Comparison of ENCODE assay signal across 17 cellular contexts in the genomic region with DNA sequence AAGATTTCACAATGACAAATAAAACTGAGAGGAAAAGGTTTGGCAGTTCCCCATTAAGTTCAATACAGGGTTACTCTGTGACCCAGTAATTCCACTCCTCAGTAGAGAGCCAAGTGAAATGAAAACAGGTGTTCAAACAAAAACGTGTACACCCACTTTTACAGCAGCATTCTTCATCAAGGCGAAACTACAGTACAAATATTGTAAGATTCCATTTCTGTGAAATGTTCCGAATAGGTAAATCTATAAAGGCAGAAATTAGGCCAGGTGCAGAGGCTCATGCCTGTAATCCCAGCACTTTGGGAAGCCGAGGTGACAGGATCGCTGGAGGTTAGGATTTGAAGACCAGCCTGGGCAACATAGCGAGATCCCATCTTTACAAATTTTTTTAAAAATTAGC. TPM values are rescaled to one million over a fixed set of nuclear protein-coding genes. Genes with fewer than 3 reads are reported as not detected.
A peak's percentile ranks its signal among the peaks of the same experiment; 100 is the strongest.
DNase-seq lines count a peak whose midpoint lies in the region; ATAC-seq and TF ChIP-seq lines count a peak whose summit lies in the region.
"Had no signal": no experiment of that assay in that cellular context is flagged by ENCODE, and none has a peak within 500 bp of the region (broad histone marks: within the 10 kb centered on the region; RNA-seq: fewer than 3 reads in every experiment).

No MANE protein-coding gene starts in this region.

- 66% methylated on average over 6 of the region's 6 CpGs for WGBS in hepatocyte (ENCODE audit: low lambda C conversion rate, missing lambda C conversion rate)
- WGBS in transverse colon (ENCODE audit: low coverage in 1 of 2), 2 donors, result 33 to 57% methylated on average over 3 to 6 of the region's 6 CpGs
- WGBS in spleen, 5 donors, result 83 to 88% (median 85%) methylated on average over 6 of the region's 6 CpGs

- no peaks in the 10 kb centered on the region for H4K20me1 ChIP-seq in hepatocyte (ENCODE audit: insufficient read depth, poor library complexity, severe bottlenecking)

- no peaks in the 10 kb centered on the region for H3K9me2 ChIP-seq in hepatocyte (replicated peaks; ENCODE audit: insufficient read depth)

- ATAC-seq in HG03139 (IDR thresholded peaks at IDR 0.05; ENCODE audit: unreplicated experiment), result no peak

- peak; percentile 23 for DNase-seq in NCI-H2107 treated with DMSO at 0.1 percent for 48 hours (lab: John Stamatoyannopoulos, UW; ENCODE audit: unreplicated experiment)
- no peak for DNase-seq in NCI-H2107 (lab: John Stamatoyannopoulos, UW)
- peak; percentile 28 for DNase-seq in NCI-H345 treated with DMSO at 0.1 percent for 48 hours (lab: John Stamatoyannopoulos, UW; ENCODE audit: unreplicated experiment)
- DNase-seq in hepatocyte (ENCODE audit: low spot score), result no peak
- no peak for DNase-seq in transverse colon
- DNase-seq in spleen, result no peak
- DNase-seq in central memory CD4-positive, alpha-beta T cell, result no peak
- DNase-seq: ACHN; activated naive CD4-positive, alpha-beta T cell treated with anti-CD3 and anti-CD28 coated beads, Interleukin-2, amount 10 ng/mL, durations not matched to agents 7 days and 5 days; GM23248; MV-4-11; NCI-H82; stimulated activated CD4-positive, alpha-beta T cell treated with anti-CD3 and anti-CD28 coated beads, Interleukin-12 subunit alpha, Interleukin-12 subunit beta, amount 100 ng/mL, for 4 hours; testis had no signal

- H2AFZ ChIP-seq in hepatocyte, result no peak overlapping the region
- H2AFZ ChIP-seq: GM23248 had no signal

- H3K9me3 ChIP-seq in hepatocyte (ENCODE audit: low read depth) (no peaks in the 10 kb centered on the region), transverse colon (no peaks in the 10 kb centered on the region), spleen (no peaks in the 10 kb centered on the region)
- H3K9me3 ChIP-seq: testis had no signal

- no peak for TF ChIP-seq EP300 in transverse colon (IDR thresholded peaks at IDR 0.05; ENCODE audit: low read depth)

- TF ChIP-seq CTCF in hepatocyte (IDR thresholded peaks at IDR 0.05; ENCODE audit: poor library complexity), result no peak
- TF ChIP-seq CTCF in transverse colon (IDR thresholded peaks at IDR 0.05), result no peak
- TF ChIP-seq CTCF in spleen (IDR thresholded peaks at IDR 0.05 in 8 of 11, conservative IDR thresholded peaks at IDR 0.05 in 3 of 11), result no peak

- in situ Hi-C loops in transverse colon (cut with MboI; ENCODE audit: low pct_ligation_motif_present in 1 of 4, low pct_unique_long_range_greater_than_20kb in 1 of 4, low sequenced_read_pairs in 3 of 4), result no loop called here

- H3K27me3 ChIP-seq in hepatocyte (no peaks in the 10 kb centered on the region), transverse colon (no peaks in the 10 kb centered on the region), spleen (replicated peaks in 1 of 7) (peaks cover 0 to 4% (median 0%) of the 10 kb centered on the region in 7 donors)
- H3K27me3 ChIP-seq: testis had no signal

- H3K27ac ChIP-seq in hepatocyte (peak overlapping the region; percentile 94), transverse colon (peak overlapping the region; percentile 60 to 87 (median 82)), spleen (peak overlapping the region in 2 of 8 donors; percentile 1 to 11)
- H3K27ac ChIP-seq: GM23248, testis had no signal

- no peak overlapping the region for H3K4me2 ChIP-seq in hepatocyte

- intact Hi-C loops in transverse colon (cut with DNase I; ENCODE audit: low total_unique reads), result no loop called here
- intact Hi-C loops in spleen (cut with DNase I; ENCODE audit: low total_unique reads), result no loop called here

- H3K4me3 ChIP-seq in hepatocyte (no peak overlapping the region), transverse colon (no peak overlapping the region), spleen (no peak overlapping the region)
- H3K4me3 ChIP-seq: GM23248, testis had no signal

- H3K4me1 ChIP-seq in hepatocyte (ENCODE audit: insufficient read depth), result peaks cover 29% of the 10 kb centered on the region
- peaks cover 32 to 75% (median 49%) of the 10 kb centered on the region in 4 donors for H3K4me1 ChIP-seq in transverse colon
- H3K4me1 ChIP-seq in spleen, result peaks cover 22 to 77% (median 43%) of the 10 kb centered on the region in 6 donors

- H3K36me3 ChIP-seq in hepatocyte (replicated peaks; ENCODE audit: insufficient read depth, low read depth) (no peaks in the 10 kb centered on the region), transverse colon (no peaks in the 10 kb centered on the region), spleen (no peaks in the 10 kb centered on the region)

- H3K79me2 ChIP-seq in hepatocyte, result no peaks in the 10 kb centered on the region

- TF ChIP-seq POLR2A in transverse colon (IDR thresholded peaks at IDR 0.05) (no peak), spleen (IDR thresholded peaks at IDR 0.05) (no peak)

RNA-seq across cellular contexts. Expression of a gene that starts 8.9 kb away (rescaled TPM):
- total RNA-seq in hepatocyte (106 and 123 TPM in 2 replicates), transverse colon (10 to 100 TPM; 36.3 to 77.0 (median 58.9) TPM), spleen (10 to 100 TPM in 2 of 7 donors, 1 to 10 TPM in 5; 1.9 to 34.3 (median 4.3) TPM)
- polyA plus RNA-seq in hepatocyte (175 and 185 TPM in 2 replicates), spleen (10 to 100 TPM in 1 of 3 donors, under 1 TPM in 2; 0.77 to 15.9 (median 0.96) TPM)

RNA-seq across cellular contexts. Expression of a gene that starts 20.4 kb away (rescaled TPM):
- total RNA-seq in hepatocyte, result 0.16 TPM in 1 of 2 replicates, not detected in the other
- 0.36 and 1.5 TPM in 2 replicates for polyA plus RNA-seq in hepatocyte
- total RNA-seq in transverse colon, result 1 to 10 TPM in 3 of 4 donors, not detected in 1; 3.3 to 4.9 (median 4.1) TPM
- total RNA-seq in spleen, result 100 to 1,000 TPM in 3 of 7 donors, 10 to 100 TPM in 4; 82.2 to 164 (median 90.5) TPM
- polyA plus RNA-seq in spleen, result 10 to 100 TPM; 14.6 to 32.2 (median 16.0) TPM
- total RNA-seq: bronchial epithelial cell, endothelial cell of umbilical vein, GM23248 had no signal
- polyA plus RNA-seq: endothelial cell of umbilical vein, GM23248 had no signal

RNA-seq across cellular contexts. Expression of a gene that starts 36.6 kb away (rescaled TPM):
- 35.0 and 36.1 TPM in 2 replicates for total RNA-seq in hepatocyte
- 24.8 and 26.8 TPM in 2 replicates for polyA plus RNA-seq in hepatocyte
- 100 to 1,000 TPM in 1 of 4 donors, 10 to 100 TPM in 3; 59.7 to 110 (median 73.0) TPM for total RNA-seq in transverse colon
- 10 to 100 TPM; 20.2 to 65.6 (median 45.1) TPM for total RNA-seq in spleen
- polyA plus RNA-seq in spleen, result 10 to 100 TPM in 1 of 3 donors, 1 to 10 TPM in 2; 9.3 to 17.3 (median 9.6) TPM

RNA-seq across cellular contexts. Expression of a gene that starts 42.2 kb away (rescaled TPM):
- total RNA-seq in hepatocyte, result 55.8 and 72.6 TPM in 2 replicates
- polyA plus RNA-seq in hepatocyte, result 156 and 169 TPM in 2 replicates
- total RNA-seq in transverse colon, result 10 to 100 TPM in 3 of 4 donors, 1 to 10 TPM in 1; 9.4 to 40.4 (median 32.2) TPM
- 100 to 1,000 TPM in 1 of 7 donors, 10 to 100 TPM in 6; 56.3 to 103 (median 82.4) TPM for total RNA-seq in spleen
- polyA plus RNA-seq in spleen, result 100 to 1,000 TPM in 1 of 3 donors, 10 to 100 TPM in 2; 80.6 to 143 (median 94.9) TPM

RNA-seq across cellular contexts. Expression of a gene that starts 54.1 kb away (rescaled TPM):
- total RNA-seq in hepatocyte, result 185 and 202 TPM in 2 replicates
- 218 and 226 TPM in 2 replicates for polyA plus RNA-seq in hepatocyte
- 100 to 1,000 TPM in 3 of 4 donors, 10 to 100 TPM in 1; 94.3 to 218 (median 175) TPM for total RNA-seq in transverse colon
- 10 to 100 TPM; 55.8 to 86.5 (median 65.1) TPM for total RNA-seq in spleen
- polyA plus RNA-seq in spleen, result 100 to 1,000 TPM in 2 of 3 donors, 10 to 100 TPM in 1; 91.6 to 192 (median 151) TPM

Comparison
In these comparisons a context has a peak if more than half of its experiments do, and no peak if none do; other contexts are left out.
1. DNase-seq: peak in NCI-H2107 treated with DMSO at 0.1 percent for 48 hours (single experiment) and NCI-H345 treated with DMSO at 0.1 percent for 48 hours (single experiment); none in NCI-H2107 (single experiment), hepatocyte (single experiment), transverse colon (single experiment), spleen (single experiment) and central memory CD4-positive, alpha-beta T cell (single experiment).
2. RNA of a gene that starts 20.4 kb away (total RNA-seq): 82.2 to 164 TPM in spleen; 3.3 to 4.9 TPM in transverse colon and 0.16 TPM in hepatocyte; every median in the first group is over 10 times any median in the second.